Comparison of ENCODE assay signal across 1 cellular context in the genomic region with DNA sequence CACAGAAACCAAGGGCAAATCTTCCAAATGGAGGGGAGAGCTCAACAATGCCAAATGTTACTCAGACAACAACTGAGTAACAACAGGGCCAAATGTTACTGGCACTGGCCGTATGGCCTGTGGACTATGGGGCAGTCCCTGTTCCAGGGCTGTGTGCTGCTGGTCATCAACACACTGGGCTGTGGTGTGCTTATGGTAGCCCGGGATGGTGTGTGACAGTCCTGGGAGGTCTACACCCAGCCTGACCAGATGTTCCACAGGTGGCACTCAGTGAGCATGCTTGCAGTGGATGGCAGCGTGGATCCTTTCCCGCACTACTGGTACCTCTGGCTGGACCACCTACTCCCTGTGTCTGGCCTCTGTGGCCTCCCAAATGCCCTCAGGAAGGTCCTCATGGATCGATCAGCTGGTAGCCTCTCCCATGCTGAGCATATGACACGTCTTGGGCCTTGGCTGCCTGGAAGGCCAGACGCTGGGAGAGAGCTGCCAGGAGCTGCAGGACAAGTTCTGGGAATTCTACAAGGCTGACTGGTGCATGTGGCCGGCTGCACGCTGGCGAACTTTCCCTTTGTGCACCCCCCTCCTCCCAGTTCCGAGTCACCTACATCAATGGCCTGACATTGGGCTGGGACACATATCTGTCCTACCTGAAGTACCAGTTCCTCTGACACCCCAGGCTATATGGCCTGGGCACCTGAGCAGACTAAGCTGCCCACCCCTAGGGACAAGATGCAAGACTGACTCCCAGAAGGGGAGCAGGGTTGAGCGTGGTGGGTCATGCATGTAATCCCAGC.
TF ChIP-seq lines count a peak whose summit lies in the region.

No MANE protein-coding gene starts in this region.

TF ChIP-seq in K562, 482 proteins besides CTCF, POLR2A, EP300 and RAD21 (continued from another document):
- TF ChIP-seq, protein P1, sequence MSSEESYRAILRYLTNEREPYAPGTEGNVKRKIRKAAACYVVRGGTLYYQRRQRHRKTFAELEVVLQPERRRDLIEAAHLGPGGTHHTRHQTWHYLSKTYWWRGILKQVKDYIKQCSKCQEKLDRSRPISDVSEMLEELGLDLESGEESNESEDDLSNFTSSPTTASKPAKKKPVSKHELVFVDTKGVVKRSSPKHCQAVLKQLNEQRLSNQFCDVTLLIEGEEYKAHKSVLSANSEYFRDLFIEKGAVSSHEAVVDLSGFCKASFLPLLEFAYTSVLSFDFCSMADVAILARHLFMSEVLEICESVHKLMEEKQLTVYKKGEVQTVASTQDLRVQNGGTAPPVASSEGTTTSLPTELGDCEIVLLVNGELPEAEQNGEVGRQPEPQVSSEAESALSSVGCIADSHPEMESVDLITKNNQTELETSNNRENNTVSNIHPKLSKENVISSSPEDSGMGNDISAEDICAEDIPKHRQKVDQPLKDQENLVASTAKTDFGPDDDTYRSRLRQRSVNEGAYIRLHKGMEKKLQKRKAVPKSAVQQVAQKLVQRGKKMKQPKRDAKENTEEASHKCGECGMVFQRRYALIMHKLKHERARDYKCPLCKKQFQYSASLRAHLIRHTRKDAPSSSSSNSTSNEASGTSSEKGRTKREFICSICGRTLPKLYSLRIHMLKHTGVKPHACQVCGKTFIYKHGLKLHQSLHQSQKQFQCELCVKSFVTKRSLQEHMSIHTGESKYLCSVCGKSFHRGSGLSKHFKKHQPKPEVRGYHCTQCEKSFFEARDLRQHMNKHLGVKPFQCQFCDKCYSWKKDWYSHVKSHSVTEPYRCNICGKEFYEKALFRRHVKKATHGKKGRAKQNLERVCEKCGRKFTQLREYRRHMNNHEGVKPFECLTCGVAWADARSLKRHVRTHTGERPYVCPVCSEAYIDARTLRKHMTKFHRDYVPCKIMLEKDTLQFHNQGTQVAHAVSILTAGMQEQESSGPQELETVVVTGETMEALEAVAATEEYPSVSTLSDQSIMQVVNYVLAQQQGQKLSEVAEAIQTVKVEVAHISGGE (CRISPR knock-in tag; IDR thresholded peaks at IDR 0.05) = no peak
- TF ChIP-seq MED1 (CRISPR knock-in tag; IDR thresholded peaks at IDR 0.05; ENCODE audit: borderline replicate concordance) (no peak), CREM (IDR thresholded peaks at IDR 0.05; ENCODE audit: low read depth) (no peak), TBP (optimal IDR thresholded peaks at IDR 0.05; ENCODE audit: low read depth, low read length) (no peak), CTBP1 (IDR thresholded peaks at IDR 0.05; ENCODE audit: borderline replicate concordance) (no peak), ZKSCAN8 (CRISPR knock-in tag; IDR thresholded peaks at IDR 0.05) (no peak)
